Comparison of ENCODE assay signal across 1 cellular context in genomic region chr16:75591001-75591852, GRCh38.
A peak's percentile ranks its signal among the peaks of the same experiment; 100 is the strongest.
TF ChIP-seq lines count a peak whose summit lies in the region.

No MANE protein-coding gene starts in this region.

TF ChIP-seq in K562, 482 proteins besides CTCF, POLR2A, EP300 and RAD21 (continues in another document):
- TF ChIP-seq ZBTB33 (CRISPR knock-in tag; IDR thresholded peaks at IDR 0.05): no peak
- TF ChIP-seq JUND (IDR thresholded peaks at IDR 0.05; ENCODE audit: borderline replicate concordance, low read depth, low read length): peak; percentile 56
- TF ChIP-seq JUND (tag; IDR thresholded peaks at IDR 0.05; ENCODE audit: borderline replicate concordance, low read depth, low read length): peak; percentile 64; the same call in 2 of the 3 replicates
- TF ChIP-seq JUN (IDR thresholded peaks at IDR 0.05; ENCODE audit: borderline replicate concordance, low read depth, low read length): no peak
- no peak for TF ChIP-seq JUN (CRISPR knock-in tag; IDR thresholded peaks at IDR 0.05; ENCODE audit: borderline replicate concordance)
- 0 out of 4 replicates have a peak, but pooled peaks of 1 of the 2 experiments have one; percentile 8 for TF ChIP-seq TRIM24 (IDR thresholded peaks at IDR 0.05)
- peak; percentile 66 for TF ChIP-seq HMBOX1 (IDR thresholded peaks at IDR 0.05)
- 0 out of 2 replicates have a peak, but pooled peaks have one; percentile 43 for TF ChIP-seq ZNF134 (CRISPR knock-in tag; conservative IDR thresholded peaks at IDR 0.05)
- TF ChIP-seq CTBP1 (IDR thresholded peaks at IDR 0.05; ENCODE audit: borderline replicate concordance): 0 out of 2 replicates have a peak, but pooled peaks have one; percentile 39
- 0 out of 4 replicates have a peak, but pooled peaks of 1 of the 2 experiments have one; percentile 17 for TF ChIP-seq MAZ (CRISPR knock-in tag; conservative IDR thresholded peaks at IDR 0.05 in 1 of 2, IDR thresholded peaks at IDR 0.05 in 1 of 2)
- TF ChIP-seq ZNF584 (CRISPR knock-in tag; IDR thresholded peaks at IDR 0.05; ENCODE audit: low read depth): no peak; the same call in 1 of the 2 replicates
- peak; percentile 56; the same call in 1 of the 2 replicates for TF ChIP-seq ZNF324 (CRISPR knock-in tag; IDR thresholded peaks at IDR 0.05)
- TF ChIP-seq ZBTB8A (IDR thresholded peaks at IDR 0.05; ENCODE audit: partially characterized antibody): no peak
- TF ChIP-seq HDAC3 (IDR thresholded peaks at IDR 0.05; ENCODE audit: borderline replicate concordance, partially characterized antibody): no peak
- TF ChIP-seq ATF7 (IDR thresholded peaks at IDR 0.05): peak; percentile 72; the same call in 1 of the 2 replicates
- TF ChIP-seq ATF6 (CRISPR knock-in tag; IDR thresholded peaks at IDR 0.05): no peak
- 0 out of 2 replicates have a peak, but pooled peaks have one; percentile 25 for TF ChIP-seq MYNN (IDR thresholded peaks at IDR 0.05)
- TF ChIP-seq MYNN (CRISPR knock-in tag; IDR thresholded peaks at IDR 0.05): no peak
- TF ChIP-seq CEBPB (tag; IDR thresholded peaks at IDR 0.05): 0 out of 2 replicates have a peak, but pooled peaks have one; percentile 19
- peak; percentile 64 for TF ChIP-seq ARID1B (IDR thresholded peaks at IDR 0.05)
- peak; percentile 82 for TF ChIP-seq ZNF24 (IDR thresholded peaks at IDR 0.05)
- peak; percentile 29; the same call in 1 of the 2 replicates for TF ChIP-seq SPI1 (IDR thresholded peaks at IDR 0.05; ENCODE audit: borderline replicate concordance, low read depth, low read length)
- TF ChIP-seq CUX1 (CRISPR knock-in tag; IDR thresholded peaks at IDR 0.05): no peak
- TF ChIP-seq PPARD (CRISPR knock-in tag; IDR thresholded peaks at IDR 0.05): no peak
- 0 out of 2 replicates have a peak, but pooled peaks have one; percentile 51 for TF ChIP-seq HBP1 (CRISPR knock-in tag; IDR thresholded peaks at IDR 0.05)
- TF ChIP-seq ZFP1 (CRISPR knock-in tag; IDR thresholded peaks at IDR 0.05): no peak
- no peak for TF ChIP-seq ETV6 (IDR thresholded peaks at IDR 0.05; ENCODE audit: borderline replicate concordance in 1 of 2, low read depth in 2 of 2, low read length in 1 of 2)
- TF ChIP-seq ETV6 (CRISPR knock-in tag; IDR thresholded peaks at IDR 0.05; ENCODE audit: borderline replicate concordance): no peak
- 0 out of 2 replicates have a peak, but pooled peaks have one; percentile 37 for TF ChIP-seq ZNF76 (CRISPR knock-in tag; IDR thresholded peaks at IDR 0.05; ENCODE audit: borderline replicate concordance)
- TF ChIP-seq SMARCE1 (IDR thresholded peaks at IDR 0.05): peak; percentile 48; the same call in 1 of the 2 replicates
- TF ChIP-seq ZNF583 (CRISPR knock-in tag; IDR thresholded peaks at IDR 0.05): 0 out of 2 replicates have a peak, but pooled peaks have one; percentile 36
- TF ChIP-seq SMAD4 (CRISPR knock-in tag; conservative IDR thresholded peaks at IDR 0.05): peak; percentile 83
- TF ChIP-seq ZNF41 (CRISPR knock-in tag; conservative IDR thresholded peaks at IDR 0.05): peak; percentile 58; the same call in 1 of the 2 replicates
- no peak for TF ChIP-seq ELK3 (CRISPR knock-in tag; IDR thresholded peaks at IDR 0.05)
- TF ChIP-seq MNT (conservative IDR thresholded peaks at IDR 0.05): 0 out of 4 replicates have a peak, but pooled peaks of 1 of the 2 experiments have one; percentile 25
- TF ChIP-seq ZNF592 (IDR thresholded peaks at IDR 0.05): peak; percentile 62; the same call in 1 of the 2 replicates
- TF ChIP-seq BRD9 (IDR thresholded peaks at IDR 0.05; ENCODE audit: low read depth, partially characterized antibody): peak; percentile 30
- TF ChIP-seq DMBX1 (CRISPR knock-in tag; IDR thresholded peaks at IDR 0.05; ENCODE audit: borderline replicate concordance): peak; percentile 75
- TF ChIP-seq ATF3 (IDR thresholded peaks at IDR 0.05): peak; percentile 49; the same call in 1 of the 2 replicates
- TF ChIP-seq ATF3 (CRISPR knock-in tag; conservative IDR thresholded peaks at IDR 0.05): no peak
- peak; percentile 52; the same call in 1 of the 2 replicates for TF ChIP-seq SMARCA4 (IDR thresholded peaks at IDR 0.05)
- TF ChIP-seq MCM3 (IDR thresholded peaks at IDR 0.05): no peak
- TF ChIP-seq ZNF311 (CRISPR knock-in tag; IDR thresholded peaks at IDR 0.05): peak; percentile 36; the same call in 1 of the 2 replicates
